27 cellular contexts compared by ENCODE assay signal in genomic region chr1:78667939-78668338, GRCh38. TPM values are rescaled to one million over a fixed set of nuclear protein-coding genes. Genes with fewer than 3 reads are reported as not detected.
"Had no signal": no experiment of that assay in that cellular context is flagged by ENCODE, and none has a peak within 500 bp of the region (broad histone marks: within the 10 kb centered on the region; RNA-seq: fewer than 3 reads in every experiment).

No MANE protein-coding gene starts in this region.

- H3K27ac Mint-ChIP-seq: activated naive CD4-positive, alpha-beta T cell treated with anti-CD3 and anti-CD28 coated beads for 36 hours; activated naive CD8-positive, alpha-beta T cell treated with anti-CD3 and anti-CD28 coated beads, Interleukin-2, amount 10 ng/mL, durations not matched to agents 7 days and 5 days; activated T-helper 1 cell treated with anti-CD3 and anti-CD28 coated beads, Interleukin-12 subunit alpha, Interleukin-12 subunit beta, Interleukin-2, Interleukin-4 antibody, amounts not matched to agents 30 ng/mL and 10 ng/mL and 1 ng/mL, durations not matched to agents 14 hours and 24 hours and 36 hours; natural killer cell; neural progenitor cell; stimulated activated naive B cell treated with anti-CD40 and anti-IgM and Interleukin-4, amounts not matched to agents 10 μg/mL and 1 μg/mL and 100 μg/mL, for 72 hours; T-helper 2 cell treated with Interferon-gamma antibody and Interleukin-4, amounts not matched to agents 5 μg/mL and 100 μg/mL, for 36 hours had no signal

- H3K27me3 ChIP-seq: breast epithelium, right atrium auricular region, stomach, tibial artery, upper lobe of right lung had no signal

- ATAC-seq: natural killer cell; stimulated activated naive B cell treated with anti-CD40 and anti-IgM and Interleukin-4, amounts not matched to agents 10 μg/mL and 1 μg/mL and 100 μg/mL, for 72 hours; upper lobe of right lung had no signal

- H3K9me3 ChIP-seq: breast epithelium, left ventricle myocardium inferior, right atrium auricular region, stomach, tibial artery, upper lobe of right lung had no signal

- H3K36me3 ChIP-seq: breast epithelium, neural progenitor cell, right atrium auricular region had no signal

- H3K4me3 ChIP-seq: breast epithelium, hepatocyte, left ventricle myocardium inferior, lung, neural progenitor cell, right atrium auricular region, smooth muscle cell, stomach, tibial artery, upper lobe of right lung had no signal

- H3K4me1 Mint-ChIP-seq: natural killer cell; neural progenitor cell; stimulated activated naive B cell treated with anti-CD40 and anti-IgM and Interleukin-4, amounts not matched to agents 10 μg/mL and 1 μg/mL and 100 μg/mL, for 72 hours had no signal

- H3K4me1 ChIP-seq: breast epithelium, left ventricle myocardium inferior, neural progenitor cell, parathyroid adenoma, right atrium auricular region, stomach, tibial artery, upper lobe of right lung had no signal

- H3K27me3 Mint-ChIP-seq: activated naive CD8-positive, alpha-beta T cell treated with anti-CD3 and anti-CD28 coated beads, Interleukin-2, amount 10 ng/mL, durations not matched to agents 7 days and 5 days; stimulated activated naive B cell treated with anti-CD40 and anti-IgM and Interleukin-4, amounts not matched to agents 10 μg/mL and 1 μg/mL and 100 μg/mL, for 72 hours had no signal

- H3K36me3 Mint-ChIP-seq: neural progenitor cell had no signal

- DNase-seq: activated CD4-positive, alpha-beta T cell treated with anti-CD3 and anti-CD28 coated beads for 4 hours; activated CD4-positive, alpha-beta T cell treated with anti-CD3 and anti-CD28 coated beads, Interleukin-2, amount 50 U/mL, for 4 hours; activated effector memory CD4-positive, alpha-beta T cell treated with anti-CD3 and anti-CD28 coated beads, Interleukin-2, amount 50 U/mL, for 16 hours; activated naive CD4-positive, alpha-beta T cell treated with anti-CD3 and anti-CD28 coated beads for 36 hours; activated naive CD8-positive, alpha-beta T cell treated with anti-CD3 and anti-CD28 coated beads, Interleukin-2, amount 10 ng/mL, durations not matched to agents 7 days and 5 days; activated T-cell treated with anti-CD3 and anti-CD28 coated beads for 4 hours; amygdala; central memory CD4-positive, alpha-beta T cell; islet precursor cell; left ventricle myocardium inferior; mesendoderm; natural killer cell; occipital lobe; stimulated activated CD4-positive, alpha-beta T cell treated with anti-CD3 and anti-CD28 coated beads, Interleukin-1b, Interleukin-23, amount 100 ng/mL, for 48 hours; stimulated activated naive B cell treated with anti-CD40 and anti-IgM and Interleukin-4, amounts not matched to agents 10 μg/mL and 1 μg/mL and 100 μg/mL, for 72 hours; stomach; tibial artery; upper lobe of right lung had no signal

- H3K9me3 Mint-ChIP-seq: activated naive CD4-positive, alpha-beta T cell treated with anti-CD3 and anti-CD28 coated beads for 36 hours; activated naive CD8-positive, alpha-beta T cell treated with anti-CD3 and anti-CD28 coated beads, Interleukin-2, amount 10 ng/mL, durations not matched to agents 7 days and 5 days; activated T-helper 1 cell treated with anti-CD3 and anti-CD28 coated beads, Interleukin-12 subunit alpha, Interleukin-12 subunit beta, Interleukin-2, Interleukin-4 antibody, amounts not matched to agents 30 ng/mL and 10 ng/mL and 1 ng/mL, durations not matched to agents 14 hours and 24 hours and 36 hours; natural killer cell; neural progenitor cell; stimulated activated naive B cell treated with anti-CD40 and anti-IgM and Interleukin-4, amounts not matched to agents 10 μg/mL and 1 μg/mL and 100 μg/mL, for 72 hours; T-helper 2 cell treated with Interferon-gamma antibody and Interleukin-4, amounts not matched to agents 5 μg/mL and 100 μg/mL, for 36 hours had no signal

- H3K4me3 Mint-ChIP-seq: activated naive CD4-positive, alpha-beta T cell treated with anti-CD3 and anti-CD28 coated beads for 36 hours; activated naive CD8-positive, alpha-beta T cell treated with anti-CD3 and anti-CD28 coated beads, Interleukin-2, amount 10 ng/mL, durations not matched to agents 7 days and 5 days; activated T-helper 1 cell treated with anti-CD3 and anti-CD28 coated beads, Interleukin-12 subunit alpha, Interleukin-12 subunit beta, Interleukin-2, Interleukin-4 antibody, amounts not matched to agents 30 ng/mL and 10 ng/mL and 1 ng/mL, durations not matched to agents 14 hours and 24 hours and 36 hours; natural killer cell; neural progenitor cell; stimulated activated naive B cell treated with anti-CD40 and anti-IgM and Interleukin-4, amounts not matched to agents 10 μg/mL and 1 μg/mL and 100 μg/mL, for 72 hours; T-helper 2 cell treated with Interferon-gamma antibody and Interleukin-4, amounts not matched to agents 5 μg/mL and 100 μg/mL, for 36 hours had no signal

RNA-seq across cellular contexts. Expression of gene IFI44, which starts 18.3 kb away (rescaled TPM):
- total RNA-seq: smooth muscle cell had no signal

RNA-seq across cellular contexts. Expression of gene IFI44L, which starts 47.7 kb away (rescaled TPM):
- total RNA-seq: smooth muscle cell had no signal
